ENCODE assay signal across 34 cellular contexts in the genomic region with DNA sequence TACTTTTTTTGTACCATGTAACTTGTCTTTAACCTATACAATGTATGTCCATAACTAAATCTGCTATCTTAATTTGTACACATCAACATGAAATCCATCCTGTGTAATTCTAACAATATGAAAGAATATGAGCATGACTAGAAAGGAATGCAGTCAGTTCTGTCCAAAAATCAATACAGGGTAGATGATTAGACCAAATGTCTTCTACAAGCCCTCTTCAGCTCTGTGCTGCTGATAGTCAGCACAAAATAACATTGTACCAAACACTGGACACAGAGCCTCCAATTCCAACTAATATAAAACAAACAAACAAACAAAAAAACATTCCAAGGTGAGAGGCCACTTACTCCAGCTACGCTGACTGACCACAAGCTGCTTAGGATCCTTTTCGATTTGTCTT.
"Had no signal": no experiment of that assay in that cellular context is flagged by ENCODE, and none has a peak within 500 bp of the region (broad histone marks: within the 10 kb centered on the region; RNA-seq: fewer than 3 reads in every experiment).

No MANE protein-coding gene starts in this region.

- H3K27ac ChIP-seq: ascending aorta, brain microvascular endothelial cell, breast epithelium, VCaP had no signal

- H3K36me3 ChIP-seq: ascending aorta, brain microvascular endothelial cell, breast epithelium had no signal

- H3K4me1 ChIP-seq: ascending aorta, breast epithelium had no signal

- H3K4me3 ChIP-seq: ascending aorta, breast epithelium had no signal

- H3K27me3 ChIP-seq: ascending aorta, brain microvascular endothelial cell, breast epithelium had no signal

- H3K27me3 Mint-ChIP-seq: activated B cell treated with CpG ODN at 0.5 μM for 24 hours; activated CD4-positive, alpha-beta memory T cell treated with anti-CD3 and anti-CD28 coated beads, Interleukin-2, amount 10 ng/mL, durations not matched to agents 7 days and 5 days; activated CD4-positive, alpha-beta T cell treated with anti-CD3 and anti-CD28 coated beads, Interleukin-2, amount 10 ng/mL, durations not matched to agents 24 days and 14 days; activated CD8-positive, alpha-beta memory T cell treated with anti-CD3 and anti-CD28 coated beads, Interleukin-2, amount 10 ng/mL, durations not matched to agents 7 days and 5 days; activated naive CD4-positive, alpha-beta T cell treated with anti-CD3 and anti-CD28 coated beads, Interleukin-2, amount 10 ng/mL, durations not matched to agents 7 days and 5 days; activated naive CD8-positive, alpha-beta T cell; activated naive CD8-positive, alpha-beta T cell treated with anti-CD3 and anti-CD28 coated beads, Interleukin-2, amount 10 ng/mL, durations not matched to agents 7 days and 5 days; activated naive CD8-positive, alpha-beta T cell treated with anti-CD3 and anti-CD28 coated beads, Interleukin-2, amount 50 U/mL, for 24 hours; activated T-cell treated with anti-CD3 and anti-CD28 coated beads, Interleukin-2, amount 50 U/mL, for 24 hours had no signal

- H3K36me3 Mint-ChIP-seq: activated CD8-positive, alpha-beta memory T cell treated with anti-CD3 and anti-CD28 coated beads, Interleukin-2, amount 10 ng/mL, durations not matched to agents 7 days and 5 days; activated naive CD4-positive, alpha-beta T cell treated with anti-CD3 and anti-CD28 coated beads, Interleukin-2, amount 10 ng/mL, durations not matched to agents 7 days and 5 days; activated naive CD4-positive, alpha-beta T cell treated with anti-CD3 and anti-CD28 coated beads, Interleukin-2, amount 50 U/mL, for 24 hours; activated naive CD8-positive, alpha-beta T cell; activated naive CD8-positive, alpha-beta T cell treated with anti-CD3 and anti-CD28 coated beads, Interleukin-2, amount 10 ng/mL, durations not matched to agents 7 days and 5 days had no signal

- H3K27ac Mint-ChIP-seq: activated B cell treated with CpG ODN at 0.5 μM for 24 hours; activated CD4-positive, alpha-beta memory T cell treated with anti-CD3 and anti-CD28 coated beads, Interleukin-2, amount 10 ng/mL, durations not matched to agents 7 days and 5 days; activated CD4-positive, alpha-beta T cell treated with anti-CD3 and anti-CD28 coated beads, Interleukin-2, amount 10 ng/mL, durations not matched to agents 24 days and 14 days; activated CD8-positive, alpha-beta memory T cell treated with anti-CD3 and anti-CD28 coated beads, Interleukin-2, amount 10 ng/mL, durations not matched to agents 7 days and 5 days; activated CD8-positive, alpha-beta T cell treated with anti-CD3 and anti-CD28 coated beads, Interleukin-2, amount 10 ng/mL, durations not matched to agents 7 days and 5 days; activated naive CD4-positive, alpha-beta T cell treated with anti-CD3 and anti-CD28 coated beads, Interleukin-2, amount 10 ng/mL, durations not matched to agents 7 days and 5 days; activated naive CD4-positive, alpha-beta T cell treated with anti-CD3 and anti-CD28 coated beads, Interleukin-2, amount 50 U/mL, for 24 hours; activated naive CD8-positive, alpha-beta T cell; activated naive CD8-positive, alpha-beta T cell treated with anti-CD3 and anti-CD28 coated beads, Interleukin-2, amount 10 ng/mL, durations not matched to agents 7 days and 5 days; activated naive CD8-positive, alpha-beta T cell treated with anti-CD3 and anti-CD28 coated beads, Interleukin-2, amount 50 U/mL, for 24 hours; activated T-cell treated with anti-CD3 and anti-CD28 coated beads, Interleukin-2, amount 50 U/mL, for 24 hours; activated T-helper 2 cell treated with anti-CD3 and anti-CD28 coated beads, Interferon-gamma antibody, Interleukin-2, Interleukin-4, amounts not matched to agents 10 μg/mL and 5 μg/mL and 100 μg/mL, durations not matched to agents 14 hours and 24 hours and 36 hours; T-helper 1 cell treated with Interleukin-12 subunit alpha and Interleukin-12 subunit beta and Interleukin-4 antibody, amounts not matched to agents 30 μg/mL and 1 μg/mL, for 36 hours; T-helper 2 cell treated with Interferon-gamma antibody and Interleukin-4, amounts not matched to agents 5 μg/mL and 100 μg/mL, for 36 hours had no signal

- DNase-seq: activated B cell treated with CpG ODN at 0.5 μM for 24 hours; activated CD4-positive, alpha-beta memory T cell treated with anti-CD3 and anti-CD28 coated beads, Interleukin-2, amount 10 ng/mL, durations not matched to agents 7 days and 5 days; activated CD4-positive, alpha-beta T cell treated with anti-CD3 and anti-CD28 coated beads for 4 hours; activated CD4-positive, alpha-beta T cell treated with anti-CD3 and anti-CD28 coated beads, Interleukin-2, amount 10 ng/mL, durations not matched to agents 24 days and 14 days; activated CD4-positive, alpha-beta T cell treated with anti-CD3 and anti-CD28 coated beads, Interleukin-2, amount 50 U/mL, for 1 hour; activated CD4-positive, alpha-beta T cell treated with anti-CD3 and anti-CD28 coated beads, Interleukin-2, amount 50 U/mL, for 4 hours; activated CD4-positive, CD25-positive, alpha-beta regulatory T cell treated with anti-CD3 and anti-CD28 coated beads, Interleukin-2, amount 50 U/mL, for 72 hours; activated CD8-positive, alpha-beta memory T cell treated with anti-CD3 and anti-CD28 coated beads for 24 hours; activated CD8-positive, alpha-beta memory T cell treated with anti-CD3 and anti-CD28 coated beads, Interleukin-2, amount 10 ng/mL, durations not matched to agents 7 days and 5 days; activated CD8-positive, alpha-beta memory T cell treated with anti-CD3 and anti-CD28 coated beads, Interleukin-2, amount 50 U/mL, for 48 hours; activated CD8-positive, alpha-beta T cell treated with anti-CD3 and anti-CD28 coated beads, Interleukin-2, amount 10 ng/mL, durations not matched to agents 7 days and 5 days; activated effector memory CD4-positive, alpha-beta T cell treated with Interleukin-2 at 50 U/mL for 16 hours; activated gamma-delta T cell; activated naive CD4-positive, alpha-beta T cell treated with anti-CD3 and anti-CD28 coated beads, Interleukin-2, amount 10 ng/mL, durations not matched to agents 7 days and 5 days; activated naive CD4-positive, alpha-beta T cell treated with Interleukin-2 at 50 U/mL for 16 hours; activated naive CD8-positive, alpha-beta T cell treated with anti-CD3 and anti-CD28 coated beads, Interleukin-2, amount 10 ng/mL, durations not matched to agents 7 days and 5 days; activated naive CD8-positive, alpha-beta T cell treated with anti-CD3 and anti-CD28 coated beads, Interleukin-2, amount 50 U/mL, for 24 hours; activated T-cell treated with anti-CD3 and anti-CD28 coated beads, Interleukin-2, amount 50 U/mL, for 24 hours; activated T-cell treated with anti-CD3 and anti-CD28 coated beads, Interleukin-2, amount 50 U/mL, for 48 hours; amygdala; anterior cingulate cortex; brain microvascular endothelial cell; central memory CD4-positive, alpha-beta T cell; T-helper 1 cell; T-helper 2 cell; T-helper 9 cell had no signal

- ATAC-seq: activated CD8-positive, alpha-beta memory T cell treated with anti-CD3 and anti-CD28 coated beads, Interleukin-2, amount 10 ng/mL, durations not matched to agents 7 days and 5 days; activated CD8-positive, alpha-beta T cell treated with anti-CD3 and anti-CD28 coated beads, Interleukin-2, amount 10 ng/mL, durations not matched to agents 7 days and 5 days; activated naive CD8-positive, alpha-beta T cell treated with anti-CD3 and anti-CD28 coated beads, Interleukin-2, amount 50 U/mL, for 24 hours had no signal

- H3K4me3 Mint-ChIP-seq: activated B cell treated with CpG ODN at 0.5 μM for 24 hours; activated CD4-positive, alpha-beta memory T cell treated with anti-CD3 and anti-CD28 coated beads, Interleukin-2, amount 10 ng/mL, durations not matched to agents 7 days and 5 days; activated CD4-positive, alpha-beta T cell treated with anti-CD3 and anti-CD28 coated beads, Interleukin-2, amount 10 ng/mL, durations not matched to agents 24 days and 14 days; activated CD8-positive, alpha-beta memory T cell treated with anti-CD3 and anti-CD28 coated beads, Interleukin-2, amount 10 ng/mL, durations not matched to agents 7 days and 5 days; activated CD8-positive, alpha-beta T cell treated with anti-CD3 and anti-CD28 coated beads, Interleukin-2, amount 10 ng/mL, durations not matched to agents 7 days and 5 days; activated naive CD4-positive, alpha-beta T cell treated with anti-CD3 and anti-CD28 coated beads, Interleukin-2, amount 10 ng/mL, durations not matched to agents 7 days and 5 days; activated naive CD4-positive, alpha-beta T cell treated with anti-CD3 and anti-CD28 coated beads, Interleukin-2, amount 50 U/mL, for 24 hours; activated naive CD8-positive, alpha-beta T cell; activated naive CD8-positive, alpha-beta T cell treated with anti-CD3 and anti-CD28 coated beads, Interleukin-2, amount 10 ng/mL, durations not matched to agents 7 days and 5 days; activated naive CD8-positive, alpha-beta T cell treated with anti-CD3 and anti-CD28 coated beads, Interleukin-2, amount 50 U/mL, for 24 hours; activated T-cell treated with anti-CD3 and anti-CD28 coated beads, Interleukin-2, amount 50 U/mL, for 24 hours; T-helper 1 cell treated with Interleukin-12 subunit alpha and Interleukin-12 subunit beta and Interleukin-4 antibody, amounts not matched to agents 30 μg/mL and 1 μg/mL, for 36 hours; T-helper 2 cell treated with Interferon-gamma antibody and Interleukin-4, amounts not matched to agents 5 μg/mL and 100 μg/mL, for 36 hours had no signal

- H3K4me1 Mint-ChIP-seq: activated B cell treated with CpG ODN at 0.5 μM for 24 hours; activated CD4-positive, alpha-beta memory T cell treated with anti-CD3 and anti-CD28 coated beads, Interleukin-2, amount 10 ng/mL, durations not matched to agents 7 days and 5 days; activated CD4-positive, alpha-beta T cell treated with anti-CD3 and anti-CD28 coated beads, Interleukin-2, amount 10 ng/mL, durations not matched to agents 24 days and 14 days; activated CD8-positive, alpha-beta memory T cell treated with anti-CD3 and anti-CD28 coated beads, Interleukin-2, amount 10 ng/mL, durations not matched to agents 7 days and 5 days; activated naive CD4-positive, alpha-beta T cell treated with anti-CD3 and anti-CD28 coated beads, Interleukin-2, amount 10 ng/mL, durations not matched to agents 7 days and 5 days; activated naive CD4-positive, alpha-beta T cell treated with anti-CD3 and anti-CD28 coated beads, Interleukin-2, amount 50 U/mL, for 24 hours; activated naive CD8-positive, alpha-beta T cell treated with anti-CD3 and anti-CD28 coated beads, Interleukin-2, amount 10 ng/mL, durations not matched to agents 7 days and 5 days; activated naive CD8-positive, alpha-beta T cell treated with anti-CD3 and anti-CD28 coated beads, Interleukin-2, amount 50 U/mL, for 24 hours had no signal
